In the genomic region with DNA sequence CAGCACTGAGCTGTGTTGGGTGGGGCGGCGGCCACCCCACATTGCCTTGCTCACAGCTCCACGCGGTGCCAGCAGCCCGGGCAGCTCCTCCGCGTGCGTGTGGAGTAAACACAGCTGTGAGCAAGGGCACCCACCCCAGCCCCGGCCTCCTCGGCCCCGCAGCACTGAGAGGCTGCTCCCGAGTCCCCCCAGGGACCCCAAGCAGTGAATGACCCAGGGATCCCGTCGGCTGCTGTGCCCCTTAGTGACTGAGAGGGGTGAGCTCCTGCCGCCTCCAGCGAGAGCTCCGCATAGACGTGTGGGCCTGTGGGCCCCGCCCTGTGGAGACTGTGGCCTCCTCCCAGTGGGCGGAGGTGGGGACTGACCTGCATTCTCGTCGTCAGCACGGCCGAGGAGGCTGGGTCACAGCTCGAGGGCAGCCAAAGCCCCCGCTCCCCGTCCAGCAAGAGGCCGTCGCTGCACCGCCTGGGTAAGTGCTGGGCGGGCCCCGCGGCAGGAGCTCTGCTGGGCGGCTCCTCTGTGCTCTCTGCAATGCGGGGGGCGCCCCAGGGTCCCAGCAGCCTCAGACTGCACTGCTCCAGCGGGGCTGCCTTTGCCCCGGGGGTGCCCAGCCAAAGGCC, we compare ENCODE assay signal across 32 cellular contexts. TPM values are rescaled to one million over a fixed set of nuclear protein-coding genes. Genes with fewer than 3 reads are reported as not detected.
"Had no signal": no experiment of that assay in that cellular context is flagged by ENCODE, and none has a peak within 500 bp of the region (broad histone marks: within the 10 kb centered on the region; RNA-seq: fewer than 3 reads in every experiment).

No MANE protein-coding gene starts in this region.

- H3K36me3 ChIP-seq: brain microvascular endothelial cell, heart left ventricle, left lung, stomach, thyroid gland, upper lobe of right lung, WERI-Rb-1 had no signal

- H3K27ac Mint-ChIP-seq: activated naive CD4-positive, alpha-beta T cell treated with anti-CD3 and anti-CD28 coated beads, Interleukin-2, amount 10 ng/mL, durations not matched to agents 7 days and 5 days; activated naive CD8-positive, alpha-beta T cell treated with anti-CD3 and anti-CD28 coated beads, Interleukin-2, amount 10 ng/mL, durations not matched to agents 7 days and 5 days; stimulated activated naive B cell treated with anti-CD40 and anti-IgM and Interleukin-4, amounts not matched to agents 10 μg/mL and 1 μg/mL and 100 μg/mL, for 72 hours; T-helper 1 cell treated with Interleukin-12 subunit alpha and Interleukin-12 subunit beta and Interleukin-4 antibody, amounts not matched to agents 30 μg/mL and 1 μg/mL, for 36 hours had no signal

- H3K9me3 ChIP-seq: heart left ventricle, left lung, psoas muscle, stomach, thyroid gland, upper lobe of right lung had no signal

- DNase-seq: activated CD4-positive, alpha-beta T cell treated with anti-CD3 and anti-CD28 coated beads for 48 hours; activated CD4-positive, alpha-beta T cell treated with anti-CD3 and anti-CD28 coated beads, Interleukin-2, amount 50 U/mL, for 48 hours; activated CD8-positive, alpha-beta memory T cell treated with anti-CD3 and anti-CD28 coated beads for 24 hours; activated gamma-delta T cell; activated naive CD4-positive, alpha-beta T cell treated with anti-CD3 and anti-CD28 coated beads, Interleukin-2, amount 10 ng/mL, durations not matched to agents 7 days and 5 days; activated naive CD8-positive, alpha-beta T cell treated with anti-CD3 and anti-CD28 coated beads, Interleukin-2, amount 10 ng/mL, durations not matched to agents 7 days and 5 days; brain microvascular endothelial cell; foreskin fibroblast; hypothalamus; kidney glomerular epithelial cell; nephron progenitor cell; nucleus accumbens; stimulated activated CD4-positive, alpha-beta T cell treated with anti-CD3 and anti-CD28 coated beads, Interleukin-1b, Interleukin-23, amount 100 ng/mL, for 48 hours; stimulated activated CD4-positive, alpha-beta T cell treated with anti-CD3 and anti-CD28 coated beads, Interleukin-4, amount 100 ng/mL, for 4 hours; stimulated activated CD8-positive, alpha-beta memory T cell treated with anti-CD3 and anti-CD28 coated beads, Interleukin-4, amount 100 ng/mL, for 48 hours; stimulated activated naive B cell treated with anti-CD40 and anti-IgM and Interleukin-4, amounts not matched to agents 10 μg/mL and 1 μg/mL and 100 μg/mL, for 72 hours; stomach; T-helper 9 cell; thyroid gland; upper lobe of right lung; WERI-Rb-1 had no signal

- H3K4me3 ChIP-seq: heart left ventricle, left lung, lung, psoas muscle, smooth muscle cell, stomach, thyroid gland, upper lobe of right lung had no signal

- H3K27ac ChIP-seq: brain microvascular endothelial cell, heart left ventricle, left lung, parathyroid adenoma, psoas muscle, stomach, thyroid gland, upper lobe of right lung, WERI-Rb-1 had no signal

- H3K4me1 ChIP-seq: heart left ventricle, left lung, parathyroid adenoma, psoas muscle, stomach, thyroid gland, upper lobe of right lung had no signal

- H3K4me3 Mint-ChIP-seq: activated naive CD4-positive, alpha-beta T cell treated with anti-CD3 and anti-CD28 coated beads, Interleukin-2, amount 10 ng/mL, durations not matched to agents 7 days and 5 days; activated naive CD8-positive, alpha-beta T cell treated with anti-CD3 and anti-CD28 coated beads, Interleukin-2, amount 10 ng/mL, durations not matched to agents 7 days and 5 days; stimulated activated naive B cell treated with anti-CD40 and anti-IgM and Interleukin-4, amounts not matched to agents 10 μg/mL and 1 μg/mL and 100 μg/mL, for 72 hours; T-helper 1 cell treated with Interleukin-12 subunit alpha and Interleukin-12 subunit beta and Interleukin-4 antibody, amounts not matched to agents 30 μg/mL and 1 μg/mL, for 36 hours had no signal

- H3K4me1 Mint-ChIP-seq: activated naive CD4-positive, alpha-beta T cell treated with anti-CD3 and anti-CD28 coated beads, Interleukin-2, amount 10 ng/mL, durations not matched to agents 7 days and 5 days; activated naive CD8-positive, alpha-beta T cell treated with anti-CD3 and anti-CD28 coated beads, Interleukin-2, amount 10 ng/mL, durations not matched to agents 7 days and 5 days; stimulated activated naive B cell treated with anti-CD40 and anti-IgM and Interleukin-4, amounts not matched to agents 10 μg/mL and 1 μg/mL and 100 μg/mL, for 72 hours had no signal

- H3K27me3 ChIP-seq: brain microvascular endothelial cell, heart left ventricle, thyroid gland, upper lobe of right lung had no signal

- H3K36me3 Mint-ChIP-seq: activated naive CD4-positive, alpha-beta T cell treated with anti-CD3 and anti-CD28 coated beads, Interleukin-2, amount 10 ng/mL, durations not matched to agents 7 days and 5 days; activated naive CD8-positive, alpha-beta T cell treated with anti-CD3 and anti-CD28 coated beads, Interleukin-2, amount 10 ng/mL, durations not matched to agents 7 days and 5 days; stimulated activated naive B cell treated with anti-CD40 and anti-IgM and Interleukin-4, amounts not matched to agents 10 μg/mL and 1 μg/mL and 100 μg/mL, for 72 hours had no signal

- H2AFZ ChIP-seq: parathyroid adenoma had no signal

- H3K27me3 Mint-ChIP-seq: activated naive CD4-positive, alpha-beta T cell treated with anti-CD3 and anti-CD28 coated beads, Interleukin-2, amount 10 ng/mL, durations not matched to agents 7 days and 5 days; activated naive CD8-positive, alpha-beta T cell treated with anti-CD3 and anti-CD28 coated beads, Interleukin-2, amount 10 ng/mL, durations not matched to agents 7 days and 5 days had no signal

- H3K4me2 ChIP-seq: smooth muscle cell had no signal

- H3K9ac ChIP-seq: parathyroid adenoma had no signal

- H3K9me3 Mint-ChIP-seq: activated naive CD4-positive, alpha-beta T cell treated with anti-CD3 and anti-CD28 coated beads, Interleukin-2, amount 10 ng/mL, durations not matched to agents 7 days and 5 days; activated naive CD8-positive, alpha-beta T cell treated with anti-CD3 and anti-CD28 coated beads, Interleukin-2, amount 10 ng/mL, durations not matched to agents 7 days and 5 days; nephron progenitor cell; stimulated activated naive B cell treated with anti-CD40 and anti-IgM and Interleukin-4, amounts not matched to agents 10 μg/mL and 1 μg/mL and 100 μg/mL, for 72 hours; T-helper 1 cell treated with Interleukin-12 subunit alpha and Interleukin-12 subunit beta and Interleukin-4 antibody, amounts not matched to agents 30 μg/mL and 1 μg/mL, for 36 hours had no signal

- ATAC-seq: activated CD4-positive, CD25-positive, alpha-beta regulatory T cell treated with anti-CD3 and anti-CD28 coated beads, Interleukin-2, amount 50 U/mL, for 24 hours; esophagus mucosa; heart left ventricle; left lung; psoas muscle; stimulated activated naive B cell treated with anti-CD40 and anti-IgM and Interleukin-4, amounts not matched to agents 10 μg/mL and 1 μg/mL and 100 μg/mL, for 72 hours; upper lobe of right lung had no signal

RNA-seq across cellular contexts. Expression of gene UTF1, which starts 29.9 kb away (rescaled TPM):
- total RNA-seq: activated naive CD8-positive, alpha-beta T cell treated with anti-CD3 and anti-CD28 coated beads, Interleukin-2, amount 10 ng/mL, durations not matched to agents 7 days and 5 days; cardiac septum; esophagus mucosa; heart left ventricle; left lung; mucosa of gallbladder; psoas muscle; smooth muscle cell; stomach; thyroid gland; upper lobe of right lung had no signal
- polyA plus RNA-seq: heart left ventricle, psoas muscle, smooth muscle cell, stomach had no signal

RNA-seq across cellular contexts. Expression of gene VENTX, which starts 37.6 kb away (rescaled TPM):
- total RNA-seq: smooth muscle cell had no signal
- polyA plus RNA-seq: smooth muscle cell had no signal
